Comparison of ENCODE assay signal across 24 cellular contexts in genomic region chr10:95472304-95473088, GRCh38.
DNase-seq lines count a peak whose midpoint lies in the region; ATAC-seq and TF ChIP-seq lines count a peak whose summit lies in the region.
"Had no signal": no experiment of that assay in that cellular context is flagged by ENCODE, and none has a peak within 500 bp of the region (broad histone marks: within the 10 kb centered on the region; RNA-seq: fewer than 3 reads in every experiment).

No MANE protein-coding gene starts in this region.

- H3K9me3 ChIP-seq in heart left ventricle (no peaks in the 10 kb centered on the region), sigmoid colon (no peaks in the 10 kb centered on the region), uterus (no peaks in the 10 kb centered on the region)

- no peak overlapping the region for H3K4me3 ChIP-seq in heart left ventricle
- H3K4me3 ChIP-seq in sigmoid colon = no peak overlapping the region
- H3K4me3 ChIP-seq in uterus = no peak overlapping the region
- no peak overlapping the region for H3K4me3 ChIP-seq in foreskin fibroblast (ENCODE audit: low read depth in 1 of 2, low read length in 2 of 2)
- H3K4me3 ChIP-seq: lung, SK-N-MC had no signal

- WGBS in heart left ventricle, 4 donors = 73 to 79% (median 78%) methylated on average over 13 of the region's 13 CpGs
- 91 to 93% methylated on average over 13 of the region's 13 CpGs for WGBS in sigmoid colon, 2 donors

- TF ChIP-seq CTCF in heart left ventricle (IDR thresholded peaks at IDR 0.05) (no peak), sigmoid colon (IDR thresholded peaks at IDR 0.05) (no peak), uterus (IDR thresholded peaks at IDR 0.05) (no peak), foreskin fibroblast (IDR thresholded peaks at IDR 0.05; ENCODE audit: low read depth, low read length) (no peak)

- ATAC-seq in heart left ventricle (no peak), left ventricle myocardium superior (no peak), left lobe of liver (peak; percentile 51)
- no peak for ATAC-seq in activated CD4-positive, CD25-positive, alpha-beta regulatory T cell treated with anti-CD3 and anti-CD28 coated beads, Interleukin-2, amount 50 U/mL, for 24 hours
- ATAC-seq: CD8-positive, alpha-beta T cell had no signal

- H3K27ac ChIP-seq in heart left ventricle (peak overlapping the region; percentile 35 to 98 (median 92)), sigmoid colon (peak overlapping the region; percentile 84 to 98 (median 90)), uterus (peak overlapping the region; percentile 85 to 93)
- H3K27ac ChIP-seq: SK-N-MC, WERI-Rb-1 had no signal

- no peaks in the 10 kb centered on the region for H3K27me3 ChIP-seq in heart left ventricle
- H3K27me3 ChIP-seq in sigmoid colon = no peaks in the 10 kb centered on the region
- no peaks in the 10 kb centered on the region for H3K27me3 ChIP-seq in uterus

- no peak for TF ChIP-seq EP300 in sigmoid colon (IDR thresholded peaks at IDR 0.05)

- intact Hi-C loops in heart left ventricle (cut with DNase I) (no loop called here), left ventricle myocardium superior (cut with micrococcal nuclease) (no loop called here), sigmoid colon (cut with DNase I) (no loop called here), uterus (cut with DNase I; ENCODE audit: low total_unique reads) (no loop called here)

- DNase-seq in heart left ventricle (no peak), left ventricle myocardium superior (no peak), left lobe of liver (ENCODE audit: low spot score) (peak; percentile 87), sigmoid colon (no peak), uterus (no peak), foreskin fibroblast (no peak), hippocampal formation (lab: John Stamatoyannopoulos, UW) (no peak)
- DNase-seq: activated CD4-positive, alpha-beta T cell treated with anti-CD3 and anti-CD28 coated beads, Interleukin-2, amount 50 U/mL, for 48 hours; activated CD8-positive, alpha-beta memory T cell treated with anti-CD3 and anti-CD28 coated beads, Interleukin-2, amount 50 U/mL, for 48 hours; activated naive CD8-positive, alpha-beta T cell treated with anti-CD3 and anti-CD28 coated beads for 36 hours; AML-193; CD8-positive, alpha-beta T cell; DMS153; endodermal cell; HCEC 1CT; immature natural killer cell; MM.1S; NCI-H1417 treated with DMSO at 0.1 percent for 48 hours; stimulated activated CD4-positive, alpha-beta T cell treated with anti-CD3 and anti-CD28 coated beads, Interleukin-15, amount 100 ng/mL, for 24 hours; T-helper 2 cell; WERI-Rb-1 had no signal

- H3K4me1 ChIP-seq in heart left ventricle (peaks cover 3 to 97% (median 61%) of the 10 kb centered on the region in 12 donors), sigmoid colon (peaks cover 0 to 99% (median 98%) of the 10 kb centered on the region in 4 donors), uterus (peaks cover 11% of the 10 kb centered on the region in 2 donors)

- H3K36me3 ChIP-seq in heart left ventricle (no peaks in the 10 kb centered on the region), sigmoid colon (no peaks in the 10 kb centered on the region), uterus (no peaks in the 10 kb centered on the region)
- H3K36me3 ChIP-seq: WERI-Rb-1 had no signal

- TF ChIP-seq POLR2A in heart left ventricle (IDR thresholded peaks at IDR 0.05) = no peak
- no peak for TF ChIP-seq POLR2A in sigmoid colon (IDR thresholded peaks at IDR 0.05)
- no peak for TF ChIP-seq POLR2A in uterus (IDR thresholded peaks at IDR 0.05)
